In the genomic region with DNA sequence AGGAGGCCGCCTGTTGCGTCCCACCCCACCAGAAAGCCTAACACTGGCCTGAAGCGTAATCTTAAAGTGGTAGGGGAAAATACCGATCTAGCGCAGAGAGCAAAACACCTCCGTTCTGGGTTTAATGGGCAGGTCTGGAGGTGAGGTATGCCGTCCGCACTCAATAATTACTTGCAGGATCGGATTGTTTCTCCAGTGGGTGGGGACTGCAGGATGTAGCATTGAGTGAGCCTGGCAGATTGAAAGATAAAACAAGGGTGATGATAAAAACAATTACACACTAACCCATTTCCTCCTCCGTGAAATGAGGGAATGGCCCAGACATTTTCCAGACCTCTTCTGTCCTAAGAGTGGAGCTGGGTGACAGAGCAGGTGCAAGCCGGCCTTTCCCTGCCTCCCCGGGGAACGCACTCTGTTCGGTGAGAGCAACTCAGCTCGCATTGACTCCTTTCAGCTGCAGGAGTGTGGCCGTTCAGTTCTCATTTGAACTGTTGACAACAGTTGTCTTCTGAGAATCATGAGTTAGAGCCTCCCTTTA, we compare ENCODE assay signal across 8 cellular contexts.
DNase-seq lines count a peak whose midpoint lies in the region; ATAC-seq, FAIRE-seq and TF ChIP-seq lines count a peak whose summit lies in the region.

No MANE protein-coding gene starts in this region.

- H3K27ac ChIP-seq in pancreas = peak overlapping the region; percentile 91 to 97 (median 94)

- DNase-seq in GM12891 (ENCODE audit: insufficient read length, low spot score) = peak; percentile 31
- DNase-seq in HFF-Myc (ENCODE audit: extremely low read depth, low read depth) = no peak
- peak; percentile 86 to 96 (median 90) for DNase-seq in NCI-H1417 (lab: John Stamatoyannopoulos, UW)
- peak; percentile 18 for DNase-seq in activated CD8-positive, alpha-beta memory T cell treated with anti-CD3 and anti-CD28 coated beads, Interleukin-2, amount 50 U/mL, for 4 hours
- no peak for DNase-seq in fibroblast of the aortic adventitia (ENCODE audit: low read depth)
- DNase-seq in pancreas = peak in 2 of 6 donors; percentile 32 to 62
- DNase-seq in HK-2 (ENCODE audit: unreplicated experiment) = no peak
- no peak for DNase-seq in erythroblast (lab: John Stamatoyannopoulos, UW)

- peak overlapping the region; percentile 65 for H3K4me3 ChIP-seq in HFF-Myc (replicated peaks; ENCODE audit: low read depth, low read length)
- peak overlapping the region; percentile 79 for H3K4me3 ChIP-seq in fibroblast of the aortic adventitia (ENCODE audit: low read depth, low read length)
- H3K4me3 ChIP-seq in pancreas = peak overlapping the region; percentile 67 to 87 (median 73)

- ATAC-seq in pancreas = peak; percentile 34 to 52 (median 44)

- no peaks in the 10 kb centered on the region for H3K36me3 ChIP-seq in pancreas

- H3K27me3 ChIP-seq in pancreas = no peaks in the 10 kb centered on the region

- TF ChIP-seq POLR2A in GM12891 (IDR thresholded peaks at IDR 0.05; ENCODE audit: low read depth, low read length) (no peak), erythroblast (IDR thresholded peaks at IDR 0.05; ENCODE audit: low read length) (no peak)

- H3K9me3 ChIP-seq in pancreas = no peaks in the 10 kb centered on the region

- TF ChIP-seq CTCF in HFF-Myc (IDR thresholded peaks at IDR 0.05; ENCODE audit: low read depth, low read length, missing control alignments) = no peak
- no peak for TF ChIP-seq CTCF in fibroblast of the aortic adventitia (IDR thresholded peaks at IDR 0.05; ENCODE audit: insufficient read depth, low read length)
- TF ChIP-seq CTCF in pancreas (IDR thresholded peaks at IDR 0.05) = no peak

- H3K4me1 ChIP-seq in pancreas = peaks cover 0 to 10% (median 0%) of the 10 kb centered on the region in 3 donors

- WGBS in pancreas, 2 donors = 4% methylated on average over 16 of the region's 16 CpGs

- intact Hi-C loops in pancreas (cut with DNase I) = no loop called here

- FAIRE-seq in GM12891 (lab: Jason Lieb, UNC) = no peak
- no peak for FAIRE-seq in pancreas (lab: Jason Lieb, UNC)

TF ChIP-seq in GM12891, 5 proteins besides CTCF, POLR2A, EP300 and RAD21:
- TF ChIP-seq TAF1 (IDR thresholded peaks at IDR 0.05; ENCODE audit: low read depth, low read length) = no peak
- TF ChIP-seq PAX5 (IDR thresholded peaks at IDR 0.05; ENCODE audit: insufficient read depth, low read length, severe bottlenecking) = no peak
- TF ChIP-seq POU2F2 (IDR thresholded peaks at IDR 0.05; ENCODE audit: low read depth, low read length) = no peak
- TF ChIP-seq POLR2AphosphoS5 (IDR thresholded peaks at IDR 0.05; ENCODE audit: low read depth, low read length) = no peak
- no peak for TF ChIP-seq SPI1 (IDR thresholded peaks at IDR 0.05; ENCODE audit: low read depth, low read length)

Comparison
In these comparisons a context has a peak if more than half of its experiments do, and no peak if none do; other contexts are left out.
1. DNase-seq: peak in GM12891 (single experiment), NCI-H1417 (3 of 3) and activated CD8-positive, alpha-beta memory T cell treated with anti-CD3 and anti-CD28 coated beads, Interleukin-2, amount 50 U/mL, for 4 hours (single experiment); none in HFF-Myc (single experiment), fibroblast of the aortic adventitia (single experiment), HK-2 (single experiment) and erythroblast (0 of 2).
2. Peak in every context shown above with its lines, with median percentiles within 50 percentile points of each other: H3K4me3 ChIP-seq.